Comparison of ENCODE assay signal across 1 cellular context in the genomic region with DNA sequence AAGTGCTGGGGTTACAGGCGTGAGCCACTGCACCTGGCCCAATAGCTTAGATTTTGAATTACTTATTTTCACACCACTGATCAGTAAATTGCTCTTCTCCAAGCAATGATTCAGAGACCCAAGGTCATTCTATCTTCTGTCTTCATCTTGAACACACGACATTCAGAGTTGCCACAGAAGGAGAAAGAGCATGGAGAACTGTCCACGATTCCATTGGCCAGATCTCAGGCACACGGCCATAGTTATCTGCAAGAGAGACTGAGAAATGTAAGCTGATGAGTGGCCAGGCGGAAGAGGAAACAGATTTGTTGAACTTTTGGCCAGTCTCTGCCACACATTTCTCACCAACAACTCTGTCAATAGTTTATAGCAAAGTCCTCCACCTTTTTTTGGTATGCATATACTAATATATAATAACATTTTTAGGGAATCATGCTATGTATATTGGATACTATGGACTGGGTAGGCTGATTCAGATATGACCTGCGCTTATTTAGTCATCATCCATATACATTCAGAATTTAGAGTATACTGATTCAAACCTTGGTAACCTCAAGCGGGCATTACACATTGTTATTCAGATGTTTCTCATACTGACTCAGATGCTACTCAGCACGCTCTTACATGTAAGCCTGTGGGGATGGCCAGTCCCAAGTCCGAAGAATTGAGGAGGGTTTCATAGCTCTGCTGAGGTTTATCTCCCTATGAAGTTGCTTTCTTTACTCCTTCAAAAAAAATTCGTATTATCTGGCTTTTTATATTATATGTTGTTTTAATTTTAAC.
A peak's percentile ranks its signal among the peaks of the same experiment; 100 is the strongest.
TF ChIP-seq lines count a peak whose summit lies in the region.

No MANE protein-coding gene starts in this region.

TF ChIP-seq in endothelial cell of umbilical vein, 7 proteins besides CTCF, POLR2A, EP300 and RAD21:
- TF ChIP-seq JUN (IDR thresholded peaks at IDR 0.05; ENCODE audit: borderline replicate concordance, insufficient read depth, insufficient read length, low read depth) = peak; percentile 55
- peak; percentile 92 for TF ChIP-seq FOS (IDR thresholded peaks at IDR 0.05; ENCODE audit: borderline replicate concordance, insufficient read depth, low read length)
- peak; percentile 44 for TF ChIP-seq POLR2AphosphoS5 (IDR thresholded peaks at IDR 0.05; ENCODE audit: insufficient read depth, low read depth, low read length)
- no peak for TF ChIP-seq MYC (IDR thresholded peaks at IDR 0.05; ENCODE audit: low read depth, low read length)
TF ChIP-seq in endothelial cell of umbilical vein: peak in this region for 3.
